8 cellular contexts compared by ENCODE assay signal in genomic region chr1:16367968-16368910, GRCh38. TPM values are rescaled to one million over a fixed set of nuclear protein-coding genes. Genes with fewer than 3 reads are reported as not detected.
DNase-seq lines count a peak whose midpoint lies in the region; ATAC-seq and TF ChIP-seq lines count a peak whose summit lies in the region.

No MANE protein-coding gene starts in this region.

- CTCF ChIA-PET in activated naive CD4-positive, alpha-beta T cell treated with anti-CD3 and anti-CD28 coated beads for 36 hours (lab: Charles Lee), result interaction anchor here (0.7 to 2.2 kb wide), 2 partner anchors 16 to 72 kb away, joined by 3 to 8 read pairs; partner anchors contain the start of gene NECAP2
- CTCF ChIA-PET in activated CD8-positive, alpha-beta T cell treated with anti-CD3 and anti-CD28 coated beads, Interleukin-2, amount 10 ng/mL, durations not matched to agents 7 days and 5 days (lab: Charles Lee), result interaction anchor here (0.8 to 8.0 kb wide), 5 partner anchors 8 to 289 kb away, joined by 3 to 120 read pairs (median 4); partner anchors contain the start of genes FBXO42 and NECAP2

- peaks cover 0 to 53% of the 10 kb centered on the region in 2 donors for H3K4me1 ChIP-seq in right atrium auricular region

- peaks cover 12% of the 10 kb centered on the region for H3K36me3 Mint-ChIP-seq in activated naive CD4-positive, alpha-beta T cell treated with anti-CD3 and anti-CD28 coated beads for 36 hours (ENCODE audit: low read depth)
- H3K36me3 Mint-ChIP-seq in activated CD8-positive, alpha-beta T cell treated with anti-CD3 and anti-CD28 coated beads, Interleukin-2, amount 10 ng/mL, durations not matched to agents 7 days and 5 days (ENCODE audit: low read depth), result peaks cover 33% of the 10 kb centered on the region

- no peaks in the 10 kb centered on the region for H3K9me3 Mint-ChIP-seq in activated naive CD4-positive, alpha-beta T cell treated with anti-CD3 and anti-CD28 coated beads for 36 hours
- H3K9me3 Mint-ChIP-seq in activated CD8-positive, alpha-beta T cell treated with anti-CD3 and anti-CD28 coated beads, Interleukin-2, amount 10 ng/mL, durations not matched to agents 7 days and 5 days (ENCODE audit: insufficient read depth), result no peaks in the 10 kb centered on the region

- no peaks in the 10 kb centered on the region for H3K36me3 ChIP-seq in right atrium auricular region

- H3K27me3 ChIP-seq in right atrium auricular region, result no peaks in the 10 kb centered on the region

- peak overlapping the region; percentile 73 to 84 for H3K4me3 ChIP-seq in right atrium auricular region
- H3K4me3 ChIP-seq in skin epidermis, result peak overlapping the region; percentile 69 to 84 (median 74)

- POLR2A ChIA-PET in activated CD8-positive, alpha-beta T cell treated with anti-CD3 and anti-CD28 coated beads, Interleukin-2, amount 10 ng/mL, durations not matched to agents 7 days and 5 days (lab: Charles Lee), result interaction anchor here (0.6 to 4.4 kb wide), 14 partner anchors 8 to 534 kb away, joined by 3 to 20 read pairs (median 4); partner anchors contain the start of genes FBXO42 and NECAP2

- no peaks in the 10 kb centered on the region for H3K9me3 ChIP-seq in right atrium auricular region

- ATAC-seq in activated CD8-positive, alpha-beta T cell treated with anti-CD3 and anti-CD28 coated beads, Interleukin-2, amount 10 ng/mL, durations not matched to agents 7 days and 5 days, result no peak
- ATAC-seq in GM21786 (IDR thresholded peaks at IDR 0.05; ENCODE audit: unreplicated experiment), result no peak

- no peak for TF ChIP-seq CTCF in right atrium auricular region (IDR thresholded peaks at IDR 0.05)

- H3K27ac ChIP-seq in right atrium auricular region, result peak overlapping the region; percentile 96 to 97
- peak overlapping the region; percentile 75 to 99 (median 96) for H3K27ac ChIP-seq in skin epidermis

- H3K4me3 Mint-ChIP-seq in activated naive CD4-positive, alpha-beta T cell treated with anti-CD3 and anti-CD28 coated beads for 36 hours, result peak overlapping the region; percentile 93
- peak overlapping the region; percentile 97 for H3K4me3 Mint-ChIP-seq in activated CD8-positive, alpha-beta T cell treated with anti-CD3 and anti-CD28 coated beads, Interleukin-2, amount 10 ng/mL, durations not matched to agents 7 days and 5 days

- no peaks in the 10 kb centered on the region for H3K27me3 Mint-ChIP-seq in activated naive CD4-positive, alpha-beta T cell treated with anti-CD3 and anti-CD28 coated beads for 36 hours (ENCODE audit: low read depth)
- no peaks in the 10 kb centered on the region for H3K27me3 Mint-ChIP-seq in activated CD8-positive, alpha-beta T cell treated with anti-CD3 and anti-CD28 coated beads, Interleukin-2, amount 10 ng/mL, durations not matched to agents 7 days and 5 days (ENCODE audit: low read depth)

- H3K27ac Mint-ChIP-seq in activated naive CD4-positive, alpha-beta T cell treated with anti-CD3 and anti-CD28 coated beads for 36 hours, result peak overlapping the region; percentile 98
- H3K27ac Mint-ChIP-seq in activated CD8-positive, alpha-beta T cell treated with anti-CD3 and anti-CD28 coated beads, Interleukin-2, amount 10 ng/mL, durations not matched to agents 7 days and 5 days, result peak overlapping the region; percentile 100

- DNase-seq in activated naive CD4-positive, alpha-beta T cell treated with anti-CD3 and anti-CD28 coated beads for 36 hours, result no peak
- no peak for DNase-seq in activated naive CD4-positive, alpha-beta T cell treated with Interleukin-2 at 50 U/mL for 16 hours
- peak; percentile 42 for DNase-seq in activated CD8-positive, alpha-beta T cell treated with anti-CD3 and anti-CD28 coated beads, Interleukin-2, amount 10 ng/mL, durations not matched to agents 7 days and 5 days
- no peak for DNase-seq in right atrium auricular region (ENCODE audit: low spot score)
- no peak for DNase-seq in GOT3 (lab: John Stamatoyannopoulos, UW)
- no peak for DNase-seq in AG08395 (ENCODE audit: low spot score)

- intact Hi-C loops in activated naive CD4-positive, alpha-beta T cell treated with anti-CD3 and anti-CD28 coated beads for 36 hours (cut with micrococcal nuclease), result loop anchor here (1.0 to 10.0 kb wide), 15 partner anchors 16 to 842 kb away; partner anchors contain the start of genes CPLANE2, DDI2, DNAJC16 and FBXO42

- H3K4me1 Mint-ChIP-seq in activated naive CD4-positive, alpha-beta T cell treated with anti-CD3 and anti-CD28 coated beads for 36 hours (ENCODE audit: low read depth), result peaks cover 45% of the 10 kb centered on the region
- H3K4me1 Mint-ChIP-seq in activated CD8-positive, alpha-beta T cell treated with anti-CD3 and anti-CD28 coated beads, Interleukin-2, amount 10 ng/mL, durations not matched to agents 7 days and 5 days (ENCODE audit: low read depth), result peaks cover 53% of the 10 kb centered on the region

RNA-seq across cellular contexts. Expression of gene SZRD1, which starts 1.2 kb away (rescaled TPM):
- 100 to 1,000 TPM; 169 to 179 TPM for total RNA-seq in activated naive CD4-positive, alpha-beta T cell treated with anti-CD3 and anti-CD28 coated beads for 36 hours
- 100 to 1,000 TPM; 171 to 176 TPM for total RNA-seq in activated CD8-positive, alpha-beta T cell treated with anti-CD3 and anti-CD28 coated beads, Interleukin-2, amount 10 ng/mL, durations not matched to agents 7 days and 5 days
- total RNA-seq in right atrium auricular region, result 10 to 100 TPM; 54.4 to 81.2 TPM

RNA-seq across cellular contexts. Expression of gene FBXO42, which starts 16.0 kb away (rescaled TPM):
- total RNA-seq in activated naive CD4-positive, alpha-beta T cell treated with anti-CD3 and anti-CD28 coated beads for 36 hours, result 10 to 100 TPM in 1 of 2 experiments, 1 to 10 TPM in 1; 7.5 to 10.2 TPM
- 10 to 100 TPM; 19.7 to 23.4 TPM for total RNA-seq in activated CD8-positive, alpha-beta T cell treated with anti-CD3 and anti-CD28 coated beads, Interleukin-2, amount 10 ng/mL, durations not matched to agents 7 days and 5 days
- total RNA-seq in right atrium auricular region, result 10 to 100 TPM; 11.9 to 16.5 TPM
